In the genomic region with DNA sequence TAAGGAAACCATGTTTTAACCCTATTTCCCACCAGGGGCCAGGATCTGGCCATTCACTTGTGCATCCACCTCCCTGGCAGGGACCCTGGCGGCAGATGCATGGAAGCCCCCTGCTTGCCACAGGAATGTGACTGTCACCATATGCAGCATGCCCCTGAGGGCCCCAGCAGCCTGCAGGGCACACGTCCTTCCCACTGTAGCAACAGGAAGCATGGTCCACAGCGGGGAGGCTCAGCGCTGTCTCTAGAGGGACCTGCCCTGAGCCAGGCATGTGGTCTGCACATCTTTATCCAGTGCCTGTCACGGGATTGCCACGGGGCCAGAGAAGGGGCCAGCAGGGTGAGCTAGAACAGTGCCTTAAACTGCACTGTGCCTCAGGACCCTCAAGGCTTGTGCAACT, we compare ENCODE assay signal across 2 cellular contexts.
TF ChIP-seq lines count a peak whose summit lies in the region.

No MANE protein-coding gene starts in this region.

TF ChIP-seq in HEK293, 187 proteins besides CTCF, POLR2A, EP300 and RAD21:
- TF ChIP-seq ZNF302 (tag by site-specific recombination; IDR thresholded peaks at IDR 0.05; ENCODE audit: low read depth) (no peak), ZIC2 (tag by site-specific recombination; IDR thresholded peaks at IDR 0.05) (peak; percentile 95)

TF ChIP-seq in H1, 55 proteins besides CTCF, POLR2A, EP300 and RAD21:
- TF ChIP-seq RBBP5 (IDR thresholded peaks at IDR 0.05; ENCODE audit: borderline replicate concordance, low read depth, low read length) (no peak), EZH2 (IDR thresholded peaks at IDR 0.05; ENCODE audit: low read depth, low read length, severe bottlenecking) (no peak), SIRT6 (IDR thresholded peaks at IDR 0.05; ENCODE audit: low read length) (no peak), GABPA (IDR thresholded peaks at IDR 0.05; ENCODE audit: borderline replicate concordance, insufficient read depth, low read length) (no peak), TAF1 (IDR thresholded peaks at IDR 0.05; ENCODE audit: low read depth, low read length) (no peak), GTF2F1 (IDR thresholded peaks at IDR 0.05; ENCODE audit: borderline replicate concordance, low read depth, low read length) (no peak), SP1 (IDR thresholded peaks at IDR 0.05; ENCODE audit: low read depth, low read length) (no peak), CBX8 (IDR thresholded peaks at IDR 0.05; ENCODE audit: borderline replicate concordance, low read depth, low read length) (no peak), TEAD4 (IDR thresholded peaks at IDR 0.05; ENCODE audit: low read depth, low read length) (no peak)
- TF ChIP-seq, protein P1, sequence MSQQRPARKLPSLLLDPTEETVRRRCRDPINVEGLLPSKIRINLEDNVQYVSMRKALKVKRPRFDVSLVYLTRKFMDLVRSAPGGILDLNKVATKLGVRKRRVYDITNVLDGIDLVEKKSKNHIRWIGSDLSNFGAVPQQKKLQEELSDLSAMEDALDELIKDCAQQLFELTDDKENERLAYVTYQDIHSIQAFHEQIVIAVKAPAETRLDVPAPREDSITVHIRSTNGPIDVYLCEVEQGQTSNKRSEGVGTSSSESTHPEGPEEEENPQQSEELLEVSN (IDR thresholded peaks at IDR 0.05) = no peak
- TF ChIP-seq, protein P2, sequence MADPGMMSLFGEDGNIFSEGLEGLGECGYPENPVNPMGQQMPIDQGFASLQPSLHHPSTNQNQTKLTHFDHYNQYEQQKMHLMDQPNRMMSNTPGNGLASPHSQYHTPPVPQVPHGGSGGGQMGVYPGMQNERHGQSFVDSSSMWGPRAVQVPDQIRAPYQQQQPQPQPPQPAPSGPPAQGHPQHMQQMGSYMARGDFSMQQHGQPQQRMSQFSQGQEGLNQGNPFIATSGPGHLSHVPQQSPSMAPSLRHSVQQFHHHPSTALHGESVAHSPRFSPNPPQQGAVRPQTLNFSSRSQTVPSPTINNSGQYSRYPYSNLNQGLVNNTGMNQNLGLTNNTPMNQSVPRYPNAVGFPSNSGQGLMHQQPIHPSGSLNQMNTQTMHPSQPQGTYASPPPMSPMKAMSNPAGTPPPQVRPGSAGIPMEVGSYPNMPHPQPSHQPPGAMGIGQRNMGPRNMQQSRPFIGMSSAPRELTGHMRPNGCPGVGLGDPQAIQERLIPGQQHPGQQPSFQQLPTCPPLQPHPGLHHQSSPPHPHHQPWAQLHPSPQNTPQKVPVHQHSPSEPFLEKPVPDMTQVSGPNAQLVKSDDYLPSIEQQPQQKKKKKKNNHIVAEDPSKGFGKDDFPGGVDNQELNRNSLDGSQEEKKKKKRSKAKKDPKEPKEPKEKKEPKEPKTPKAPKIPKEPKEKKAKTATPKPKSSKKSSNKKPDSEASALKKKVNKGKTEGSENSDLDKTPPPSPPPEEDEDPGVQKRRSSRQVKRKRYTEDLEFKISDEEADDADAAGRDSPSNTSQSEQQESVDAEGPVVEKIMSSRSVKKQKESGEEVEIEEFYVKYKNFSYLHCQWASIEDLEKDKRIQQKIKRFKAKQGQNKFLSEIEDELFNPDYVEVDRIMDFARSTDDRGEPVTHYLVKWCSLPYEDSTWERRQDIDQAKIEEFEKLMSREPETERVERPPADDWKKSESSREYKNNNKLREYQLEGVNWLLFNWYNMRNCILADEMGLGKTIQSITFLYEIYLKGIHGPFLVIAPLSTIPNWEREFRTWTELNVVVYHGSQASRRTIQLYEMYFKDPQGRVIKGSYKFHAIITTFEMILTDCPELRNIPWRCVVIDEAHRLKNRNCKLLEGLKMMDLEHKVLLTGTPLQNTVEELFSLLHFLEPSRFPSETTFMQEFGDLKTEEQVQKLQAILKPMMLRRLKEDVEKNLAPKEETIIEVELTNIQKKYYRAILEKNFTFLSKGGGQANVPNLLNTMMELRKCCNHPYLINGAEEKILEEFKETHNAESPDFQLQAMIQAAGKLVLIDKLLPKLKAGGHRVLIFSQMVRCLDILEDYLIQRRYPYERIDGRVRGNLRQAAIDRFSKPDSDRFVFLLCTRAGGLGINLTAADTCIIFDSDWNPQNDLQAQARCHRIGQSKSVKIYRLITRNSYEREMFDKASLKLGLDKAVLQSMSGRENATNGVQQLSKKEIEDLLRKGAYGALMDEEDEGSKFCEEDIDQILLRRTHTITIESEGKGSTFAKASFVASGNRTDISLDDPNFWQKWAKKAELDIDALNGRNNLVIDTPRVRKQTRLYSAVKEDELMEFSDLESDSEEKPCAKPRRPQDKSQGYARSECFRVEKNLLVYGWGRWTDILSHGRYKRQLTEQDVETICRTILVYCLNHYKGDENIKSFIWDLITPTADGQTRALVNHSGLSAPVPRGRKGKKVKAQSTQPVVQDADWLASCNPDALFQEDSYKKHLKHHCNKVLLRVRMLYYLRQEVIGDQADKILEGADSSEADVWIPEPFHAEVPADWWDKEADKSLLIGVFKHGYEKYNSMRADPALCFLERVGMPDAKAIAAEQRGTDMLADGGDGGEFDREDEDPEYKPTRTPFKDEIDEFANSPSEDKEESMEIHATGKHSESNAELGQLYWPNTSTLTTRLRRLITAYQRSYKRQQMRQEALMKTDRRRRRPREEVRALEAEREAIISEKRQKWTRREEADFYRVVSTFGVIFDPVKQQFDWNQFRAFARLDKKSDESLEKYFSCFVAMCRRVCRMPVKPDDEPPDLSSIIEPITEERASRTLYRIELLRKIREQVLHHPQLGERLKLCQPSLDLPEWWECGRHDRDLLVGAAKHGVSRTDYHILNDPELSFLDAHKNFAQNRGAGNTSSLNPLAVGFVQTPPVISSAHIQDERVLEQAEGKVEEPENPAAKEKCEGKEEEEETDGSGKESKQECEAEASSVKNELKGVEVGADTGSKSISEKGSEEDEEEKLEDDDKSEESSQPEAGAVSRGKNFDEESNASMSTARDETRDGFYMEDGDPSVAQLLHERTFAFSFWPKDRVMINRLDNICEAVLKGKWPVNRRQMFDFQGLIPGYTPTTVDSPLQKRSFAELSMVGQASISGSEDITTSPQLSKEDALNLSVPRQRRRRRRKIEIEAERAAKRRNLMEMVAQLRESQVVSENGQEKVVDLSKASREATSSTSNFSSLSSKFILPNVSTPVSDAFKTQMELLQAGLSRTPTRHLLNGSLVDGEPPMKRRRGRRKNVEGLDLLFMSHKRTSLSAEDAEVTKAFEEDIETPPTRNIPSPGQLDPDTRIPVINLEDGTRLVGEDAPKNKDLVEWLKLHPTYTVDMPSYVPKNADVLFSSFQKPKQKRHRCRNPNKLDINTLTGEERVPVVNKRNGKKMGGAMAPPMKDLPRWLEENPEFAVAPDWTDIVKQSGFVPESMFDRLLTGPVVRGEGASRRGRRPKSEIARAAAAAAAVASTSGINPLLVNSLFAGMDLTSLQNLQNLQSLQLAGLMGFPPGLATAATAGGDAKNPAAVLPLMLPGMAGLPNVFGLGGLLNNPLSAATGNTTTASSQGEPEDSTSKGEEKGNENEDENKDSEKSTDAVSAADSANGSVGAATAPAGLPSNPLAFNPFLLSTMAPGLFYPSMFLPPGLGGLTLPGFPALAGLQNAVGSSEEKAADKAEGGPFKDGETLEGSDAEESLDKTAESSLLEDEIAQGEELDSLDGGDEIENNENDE (IDR thresholded peaks at IDR 0.05; ENCODE audit: insufficient replicate concordance, low read length) = no peak
TF ChIP-seq in H1: peak in this region for 0.
